ENCODE assay signal across 19 cellular contexts in genomic region chr9:125984461-125984860, GRCh38.
A peak's percentile ranks its signal among the peaks of the same experiment; 100 is the strongest.
DNase-seq lines count a peak whose midpoint lies in the region; ATAC-seq, FAIRE-seq and TF ChIP-seq lines count a peak whose summit lies in the region.
"Had no signal": no experiment of that assay in that cellular context is flagged by ENCODE, and none has a peak within 500 bp of the region (broad histone marks: within the 10 kb centered on the region; RNA-seq: fewer than 3 reads in every experiment).

No MANE protein-coding gene starts in this region.

- ATAC-seq in HG02642 (IDR thresholded peaks at IDR 0.05; ENCODE audit: poor library complexity, unreplicated experiment): no peak
- no peak for ATAC-seq in GM21360 (IDR thresholded peaks at IDR 0.05; ENCODE audit: unreplicated experiment)

- peak; percentile 17 for DNase-seq in activated effector memory CD4-positive, alpha-beta T cell treated with anti-CD3 and anti-CD28 coated beads, Interleukin-2, amount 50 U/mL, for 16 hours
- no peak for DNase-seq in activated effector memory CD4-positive, alpha-beta T cell treated with Interleukin-2 at 50 U/mL for 16 hours
- DNase-seq in kidney: peak; percentile 37
- peak; percentile 32 for DNase-seq in osteoblast (ENCODE audit: insufficient read length, low spot score, missing footprints)
- no peak for DNase-seq in hepatic stellate cell (ENCODE audit: low spot score)
- DNase-seq: Calu3, DMS153, HCEC 1CT, MM.1S, NCI-H2029, NCI-H2227 treated with DMSO at 0.1 percent for 48 hours, NCI-H526 treated with DMSO at 0.1 percent for 48 hours, Right ventricle myocardium superior, RPMI8226 had no signal

- H4K20me1 ChIP-seq in osteoblast (ENCODE audit: insufficient read depth, low read length): no peaks in the 10 kb centered on the region

- no peak overlapping the region for H3K9ac ChIP-seq in kidney (ENCODE audit: low read length in 2 of 2)
- H3K9ac ChIP-seq: KMS-11 had no signal

- H3K27me3 ChIP-seq in osteoblast (ENCODE audit: insufficient read depth, low read length): peaks cover 7% of the 10 kb centered on the region
- H3K27me3 ChIP-seq: SJSA1 had no signal

- H3K9me3 ChIP-seq in kidney (ENCODE audit: control insufficient read depth in 1 of 2, low read length in 2 of 2): no peaks in the 10 kb centered on the region
- no peaks in the 10 kb centered on the region for H3K9me3 ChIP-seq in osteoblast (ENCODE audit: low read depth, low read length)
- H3K9me3 ChIP-seq: SJSA1 had no signal

- TF ChIP-seq CTCF in kidney (IDR thresholded peaks at IDR 0.05; ENCODE audit: borderline replicate concordance, extremely low read depth, insufficient read depth) (no peak), osteoblast (IDR thresholded peaks at IDR 0.05; ENCODE audit: extremely low read depth, low read depth, low read length) (no peak)

- H3K4me3 ChIP-seq in kidney (ENCODE audit: low read length in 2 of 2): no peak overlapping the region
- no peak overlapping the region for H3K4me3 ChIP-seq in osteoblast (ENCODE audit: insufficient read depth, low read length)
- H3K4me3 ChIP-seq: SJSA1 had no signal

- H3K4me1 ChIP-seq in kidney (ENCODE audit: control insufficient read depth in 1 of 2, insufficient read depth in 1 of 2, low read depth in 1 of 2, low read length in 2 of 2) (no peaks in the 10 kb centered on the region), osteoblast (ENCODE audit: insufficient read depth, low read length) (no peaks in the 10 kb centered on the region)
- H3K4me1 ChIP-seq: SJSA1 had no signal

- FAIRE-seq in kidney (lab: Jason Lieb, UNC): no peak
- FAIRE-seq: H1 had no signal

- H3K27ac ChIP-seq in kidney (ENCODE audit: low read depth in 2 of 2, low read length in 2 of 2) (no peak overlapping the region), osteoblast (ENCODE audit: low read depth, low read length) (no peak overlapping the region)
- H3K27ac ChIP-seq: KMS-11, SJSA1 had no signal

- no peaks in the 10 kb centered on the region for H3K79me2 ChIP-seq in osteoblast (ENCODE audit: insufficient read depth, low read length)

- H2AFZ ChIP-seq in osteoblast (ENCODE audit: low read length): no peak overlapping the region

- intact Hi-C loops in kidney (cut with DNase I): no loop called here

- H3K36me3 ChIP-seq in kidney (ENCODE audit: control insufficient read depth in 1 of 2, insufficient read depth in 2 of 2, low read length in 2 of 2): no peaks in the 10 kb centered on the region
- no peaks in the 10 kb centered on the region for H3K36me3 ChIP-seq in osteoblast (ENCODE audit: insufficient read depth, low read length)
- H3K36me3 ChIP-seq: SJSA1 had no signal

- H3K4me2 ChIP-seq in osteoblast (ENCODE audit: insufficient read depth, low read length): no peak overlapping the region
- H3K4me2 ChIP-seq: KMS-11 had no signal

Comparison
In these comparisons a context has a peak if more than half of its experiments do, and no peak if none do; other contexts are left out.
1. DNase-seq: peak in activated effector memory CD4-positive, alpha-beta T cell treated with anti-CD3 and anti-CD28 coated beads, Interleukin-2, amount 50 U/mL, for 16 hours (single experiment), kidney (single experiment) and osteoblast (single experiment); none in activated effector memory CD4-positive, alpha-beta T cell treated with Interleukin-2 at 50 U/mL for 16 hours (single experiment) and hepatic stellate cell (single experiment).